ENCODE assay signal across 36 cellular contexts in the genomic region with DNA sequence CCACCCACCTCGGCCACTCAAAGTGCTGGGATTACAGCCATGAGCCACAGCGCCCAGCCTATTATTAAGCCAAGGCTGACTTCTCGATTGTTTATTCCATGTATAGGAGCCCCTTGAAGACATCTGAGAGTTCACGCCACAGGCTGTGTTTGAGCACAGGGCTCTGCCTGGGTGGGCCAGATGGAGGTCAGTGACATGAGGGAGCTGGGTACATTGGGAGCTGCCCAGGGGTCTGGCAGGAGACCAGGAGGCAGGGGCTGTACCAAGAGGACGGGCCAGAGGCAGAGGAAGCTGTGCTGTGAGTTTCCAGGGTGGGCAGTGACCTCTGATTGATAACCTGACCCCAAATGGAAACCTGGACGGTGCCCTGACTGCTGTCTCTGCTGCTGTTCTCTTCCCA. TPM values are rescaled to one million over a fixed set of nuclear protein-coding genes. Genes with fewer than 3 reads are reported as not detected.
"Had no signal": no experiment of that assay in that cellular context is flagged by ENCODE, and none has a peak within 500 bp of the region (broad histone marks: within the 10 kb centered on the region; RNA-seq: fewer than 3 reads in every experiment).

No MANE protein-coding gene starts in this region.

- ATAC-seq: foreskin keratinocyte; gastroesophageal sphincter; heart right ventricle; left colon; left ventricle myocardium superior; naive thymus-derived CD4-positive, alpha-beta T cell; sciatic nerve had no signal

- H3K4me3 Mint-ChIP-seq: naive thymus-derived CD4-positive, alpha-beta T cell; nephron progenitor cell had no signal

- H3K4me3 ChIP-seq: colonic mucosa, esophagus muscularis mucosa, gastroesophageal sphincter, heart right ventricle, smooth muscle cell, stomach, thyroid gland, vagina had no signal

- H3K27me3 ChIP-seq: colonic mucosa, esophagus muscularis mucosa, foreskin keratinocyte, gastroesophageal sphincter, thyroid gland, vagina had no signal

- H3K27ac ChIP-seq: colonic mucosa, esophagus muscularis mucosa, foreskin keratinocyte, gastroesophageal sphincter, heart right ventricle, parathyroid adenoma, stomach, thyroid gland, vagina had no signal

- H3K4me1 ChIP-seq: foreskin keratinocyte, parathyroid adenoma had no signal

- H3K27ac Mint-ChIP-seq: naive thymus-derived CD4-positive, alpha-beta T cell; nephron progenitor cell; progenitor cell of endocrine pancreas had no signal

- H3K9me3 ChIP-seq: colonic mucosa, esophagus muscularis mucosa, gastroesophageal sphincter, heart right ventricle, stomach, thyroid gland, vagina had no signal

- H3K9me3 Mint-ChIP-seq: naive thymus-derived CD4-positive, alpha-beta T cell; nephron progenitor cell had no signal

- DNase-seq: colonic mucosa; dermis blood vessel endothelial cell; effector memory CD4-positive, alpha-beta T cell; foreskin keratinocyte; heart right ventricle; hippocampal formation; kidney glomerular epithelial cell; left colon; left ventricle myocardium superior; mesenchymal stem cell; midbrain; naive thymus-derived CD4-positive, alpha-beta T cell; nephron progenitor cell; stimulated activated CD4-positive, alpha-beta T cell treated with anti-CD3 and anti-CD28 coated beads, Interleukin-12 subunit alpha, Interleukin-12 subunit beta, amount 100 ng/mL, for 4 hours; stimulated activated CD4-positive, alpha-beta T cell treated with anti-CD3 and anti-CD28 coated beads, Interleukin-1b, Interleukin-23, amount 100 ng/mL, for 48 hours; stimulated activated CD4-positive, alpha-beta T cell treated with anti-CD3 and anti-CD28 coated beads, Interleukin-4, amount 100 ng/mL, for 1 hour; stimulated activated CD8-positive, alpha-beta memory T cell treated with anti-CD3 and anti-CD28 coated beads, Interleukin-4, amount 100 ng/mL, for 48 hours; stimulated activated naive CD4-positive, alpha-beta T cell treated with Interleukin-2 at 50 U/mL for 16 hours; stomach; thyroid gland; trophoblast cell had no signal

- FAIRE-seq: endothelial cell of umbilical vein, islet of Langerhans had no signal

RNA-seq across cellular contexts. Expression of a gene that starts 15.4 kb away (rescaled TPM):
- total RNA-seq: colonic mucosa, dermis blood vessel endothelial cell, endothelial cell of umbilical vein, epithelial cell of proximal tubule, esophagus muscularis mucosa, foreskin keratinocyte, gastroesophageal sphincter, heart right ventricle, left colon, left ventricle myocardium superior, lung microvascular endothelial cell, omental fat pad, sciatic nerve, smooth muscle cell, stomach, subcutaneous adipose tissue, temporal lobe, ureter, vagina had no signal

RNA-seq across cellular contexts. Expression of a gene that starts 20.8 kb away (rescaled TPM):
- total RNA-seq: left ventricle myocardium superior, subcutaneous adipose tissue, vagina had no signal

RNA-seq across cellular contexts. Expression of a gene that starts 23.3 kb away (rescaled TPM):
- total RNA-seq: epithelial cell of proximal tubule, stomach, ureter had no signal
